In the genomic region with DNA sequence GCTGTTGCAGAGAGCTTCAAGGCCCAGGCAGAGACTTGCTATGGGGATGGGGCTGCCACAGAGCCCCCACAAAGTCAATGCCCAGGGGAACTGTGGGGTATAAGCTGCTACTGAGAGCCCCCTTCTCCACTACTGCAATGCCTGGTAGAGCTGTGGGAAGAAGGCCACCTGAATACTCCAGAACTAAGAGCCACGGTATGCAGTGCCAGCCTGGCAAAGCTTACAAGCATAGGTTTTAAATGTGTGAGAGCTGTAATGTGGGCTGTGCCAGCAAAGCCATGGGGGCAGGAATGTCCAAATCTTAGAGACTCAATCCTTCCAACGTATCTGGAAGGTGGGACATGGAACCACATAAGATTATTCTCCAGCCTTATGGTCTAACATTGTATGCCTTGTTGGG, we compare ENCODE assay signal across 36 cellular contexts. TPM values are rescaled to one million over a fixed set of nuclear protein-coding genes. Genes with fewer than 3 reads are reported as not detected.
"Had no signal": no experiment of that assay in that cellular context is flagged by ENCODE, and none has a peak within 500 bp of the region (broad histone marks: within the 10 kb centered on the region; RNA-seq: fewer than 3 reads in every experiment).

No MANE protein-coding gene starts in this region.

- H3K4me3 Mint-ChIP-seq: activated B cell treated with CpG ODN at 0.5 μM for 24 hours; activated CD4-positive, alpha-beta memory T cell treated with anti-CD3 and anti-CD28 coated beads for 36 hours; activated CD4-positive, alpha-beta T cell treated with anti-CD3 and anti-CD28 coated beads, Interleukin-2, amount 10 ng/mL, durations not matched to agents 24 days and 14 days; activated CD8-positive, alpha-beta memory T cell treated with anti-CD3 and anti-CD28 coated beads, Interleukin-2, amount 10 ng/mL, durations not matched to agents 7 days and 5 days; activated CD8-positive, alpha-beta T cell treated with anti-CD3 and anti-CD28 coated beads for 36 hours; activated naive CD4-positive, alpha-beta T cell treated with anti-CD3 and anti-CD28 coated beads, Interleukin-2, amount 10 ng/mL, durations not matched to agents 7 days and 5 days; activated naive CD4-positive, alpha-beta T cell treated with anti-CD3 and anti-CD28 coated beads, Interleukin-2, amount 50 U/mL, for 24 hours; activated naive CD8-positive, alpha-beta T cell; activated naive CD8-positive, alpha-beta T cell treated with anti-CD3 and anti-CD28 coated beads, Interleukin-2, amount 10 ng/mL, durations not matched to agents 7 days and 5 days; activated naive CD8-positive, alpha-beta T cell treated with anti-CD3 and anti-CD28 coated beads, Interleukin-2, amount 50 U/mL, for 24 hours; activated T-cell treated with anti-CD3 and anti-CD28 coated beads, Interleukin-2, amount 50 U/mL, for 24 hours; central memory CD8-positive, alpha-beta T cell; T-helper 1 cell treated with Interleukin-12 subunit alpha and Interleukin-12 subunit beta and Interleukin-4 antibody, amounts not matched to agents 30 μg/mL and 1 μg/mL, for 36 hours; T-helper 2 cell treated with Interferon-gamma antibody and Interleukin-4, amounts not matched to agents 5 μg/mL and 100 μg/mL, for 36 hours had no signal

- H3K27me3 Mint-ChIP-seq: activated B cell treated with CpG ODN at 0.5 μM for 24 hours; activated CD4-positive, alpha-beta memory T cell treated with anti-CD3 and anti-CD28 coated beads for 36 hours; activated CD4-positive, alpha-beta T cell treated with anti-CD3 and anti-CD28 coated beads, Interleukin-2, amount 10 ng/mL, durations not matched to agents 24 days and 14 days; activated CD8-positive, alpha-beta memory T cell treated with anti-CD3 and anti-CD28 coated beads, Interleukin-2, amount 10 ng/mL, durations not matched to agents 7 days and 5 days; activated CD8-positive, alpha-beta T cell treated with anti-CD3 and anti-CD28 coated beads for 36 hours; activated naive CD4-positive, alpha-beta T cell treated with anti-CD3 and anti-CD28 coated beads, Interleukin-2, amount 10 ng/mL, durations not matched to agents 7 days and 5 days; activated naive CD4-positive, alpha-beta T cell treated with anti-CD3 and anti-CD28 coated beads, Interleukin-2, amount 50 U/mL, for 24 hours; activated naive CD8-positive, alpha-beta T cell; activated naive CD8-positive, alpha-beta T cell treated with anti-CD3 and anti-CD28 coated beads, Interleukin-2, amount 10 ng/mL, durations not matched to agents 7 days and 5 days; activated naive CD8-positive, alpha-beta T cell treated with anti-CD3 and anti-CD28 coated beads, Interleukin-2, amount 50 U/mL, for 24 hours; activated T-cell treated with anti-CD3 and anti-CD28 coated beads, Interleukin-2, amount 50 U/mL, for 24 hours; central memory CD8-positive, alpha-beta T cell had no signal

- H3K4me1 Mint-ChIP-seq: activated B cell treated with CpG ODN at 0.5 μM for 24 hours; activated CD4-positive, alpha-beta T cell treated with anti-CD3 and anti-CD28 coated beads, Interleukin-2, amount 10 ng/mL, durations not matched to agents 24 days and 14 days; activated CD8-positive, alpha-beta memory T cell treated with anti-CD3 and anti-CD28 coated beads, Interleukin-2, amount 10 ng/mL, durations not matched to agents 7 days and 5 days; activated naive CD4-positive, alpha-beta T cell treated with anti-CD3 and anti-CD28 coated beads, Interleukin-2, amount 10 ng/mL, durations not matched to agents 7 days and 5 days; activated naive CD4-positive, alpha-beta T cell treated with anti-CD3 and anti-CD28 coated beads, Interleukin-2, amount 50 U/mL, for 24 hours; activated naive CD8-positive, alpha-beta T cell treated with anti-CD3 and anti-CD28 coated beads, Interleukin-2, amount 10 ng/mL, durations not matched to agents 7 days and 5 days; activated naive CD8-positive, alpha-beta T cell treated with anti-CD3 and anti-CD28 coated beads, Interleukin-2, amount 50 U/mL, for 24 hours; central memory CD8-positive, alpha-beta T cell had no signal

- H3K4me3 ChIP-seq: ascending aorta, breast epithelium had no signal

- H3K9me3 Mint-ChIP-seq: activated naive CD4-positive, alpha-beta T cell treated with anti-CD3 and anti-CD28 coated beads, Interleukin-2, amount 50 U/mL, for 24 hours had no signal

- H3K9me3 ChIP-seq: ascending aorta had no signal

- DNase-seq: activated B cell treated with CpG ODN at 0.5 μM for 24 hours; activated CD4-positive, alpha-beta memory T cell treated with anti-CD3 and anti-CD28 coated beads for 36 hours; activated CD4-positive, alpha-beta T cell treated with anti-CD3 and anti-CD28 coated beads for 4 hours; activated CD4-positive, alpha-beta T cell treated with anti-CD3 and anti-CD28 coated beads, Interleukin-2, amount 10 ng/mL, durations not matched to agents 24 days and 14 days; activated CD4-positive, alpha-beta T cell treated with anti-CD3 and anti-CD28 coated beads, Interleukin-2, amount 50 U/mL, for 1 hour; activated CD4-positive, alpha-beta T cell treated with anti-CD3 and anti-CD28 coated beads, Interleukin-2, amount 50 U/mL, for 4 hours; activated CD4-positive, CD25-positive, alpha-beta regulatory T cell treated with anti-CD3 and anti-CD28 coated beads, Interleukin-2, amount 50 U/mL, for 72 hours; activated CD8-positive, alpha-beta memory T cell treated with anti-CD3 and anti-CD28 coated beads, Interleukin-2, amount 10 ng/mL, durations not matched to agents 7 days and 5 days; activated CD8-positive, alpha-beta memory T cell treated with anti-CD3 and anti-CD28 coated beads, Interleukin-2, amount 50 U/mL, for 48 hours; activated CD8-positive, alpha-beta T cell treated with anti-CD3 and anti-CD28 coated beads for 36 hours; activated effector memory CD4-positive, alpha-beta T cell treated with Interleukin-2 at 50 U/mL for 16 hours; activated gamma-delta T cell; activated naive CD4-positive, alpha-beta T cell treated with anti-CD3 and anti-CD28 coated beads, Interleukin-2, amount 10 ng/mL, durations not matched to agents 7 days and 5 days; activated naive CD4-positive, alpha-beta T cell treated with Interleukin-2 at 50 U/mL for 16 hours; activated naive CD8-positive, alpha-beta T cell treated with anti-CD3 and anti-CD28 coated beads, Interleukin-2, amount 10 ng/mL, durations not matched to agents 7 days and 5 days; activated naive CD8-positive, alpha-beta T cell treated with anti-CD3 and anti-CD28 coated beads, Interleukin-2, amount 50 U/mL, for 24 hours; activated T-cell treated with anti-CD3 and anti-CD28 coated beads, Interleukin-2, amount 50 U/mL, for 24 hours; activated T-cell treated with anti-CD3 and anti-CD28 coated beads, Interleukin-2, amount 50 U/mL, for 48 hours; amygdala; anterior cingulate cortex; brain microvascular endothelial cell; caudate nucleus; cerebellar nuclear complex; SW 1271; T-helper 1 cell; T-helper 2 cell; T-helper 9 cell had no signal

- H3K27ac Mint-ChIP-seq: activated B cell treated with CpG ODN at 0.5 μM for 24 hours; activated CD4-positive, alpha-beta memory T cell treated with anti-CD3 and anti-CD28 coated beads for 36 hours; activated CD4-positive, alpha-beta T cell treated with anti-CD3 and anti-CD28 coated beads, Interleukin-2, amount 10 ng/mL, durations not matched to agents 24 days and 14 days; activated CD8-positive, alpha-beta memory T cell treated with anti-CD3 and anti-CD28 coated beads, Interleukin-2, amount 10 ng/mL, durations not matched to agents 7 days and 5 days; activated CD8-positive, alpha-beta T cell treated with anti-CD3 and anti-CD28 coated beads for 36 hours; activated naive CD4-positive, alpha-beta T cell treated with anti-CD3 and anti-CD28 coated beads, Interleukin-2, amount 10 ng/mL, durations not matched to agents 7 days and 5 days; activated naive CD4-positive, alpha-beta T cell treated with anti-CD3 and anti-CD28 coated beads, Interleukin-2, amount 50 U/mL, for 24 hours; activated naive CD8-positive, alpha-beta T cell; activated naive CD8-positive, alpha-beta T cell treated with anti-CD3 and anti-CD28 coated beads, Interleukin-2, amount 10 ng/mL, durations not matched to agents 7 days and 5 days; activated naive CD8-positive, alpha-beta T cell treated with anti-CD3 and anti-CD28 coated beads, Interleukin-2, amount 50 U/mL, for 24 hours; activated T-cell treated with anti-CD3 and anti-CD28 coated beads, Interleukin-2, amount 50 U/mL, for 24 hours; activated T-helper 2 cell treated with anti-CD3 and anti-CD28 coated beads, Interferon-gamma antibody, Interleukin-2, Interleukin-4, amounts not matched to agents 10 μg/mL and 5 μg/mL and 100 μg/mL, durations not matched to agents 14 hours and 24 hours and 36 hours; T-helper 1 cell treated with Interleukin-12 subunit alpha and Interleukin-12 subunit beta and Interleukin-4 antibody, amounts not matched to agents 30 μg/mL and 1 μg/mL, for 36 hours; T-helper 2 cell treated with Interferon-gamma antibody and Interleukin-4, amounts not matched to agents 5 μg/mL and 100 μg/mL, for 36 hours had no signal

- H3K36me3 ChIP-seq: ascending aorta, brain microvascular endothelial cell, breast epithelium had no signal

- H3K27ac ChIP-seq: ascending aorta, brain microvascular endothelial cell, breast epithelium, VCaP had no signal

- H3K27me3 ChIP-seq: ascending aorta, brain microvascular endothelial cell, breast epithelium had no signal

- ATAC-seq: activated CD8-positive, alpha-beta memory T cell treated with anti-CD3 and anti-CD28 coated beads, Interleukin-2, amount 10 ng/mL, durations not matched to agents 7 days and 5 days; activated CD8-positive, alpha-beta T cell treated with anti-CD3 and anti-CD28 coated beads for 36 hours; activated naive CD8-positive, alpha-beta T cell treated with anti-CD3 and anti-CD28 coated beads, Interleukin-2, amount 50 U/mL, for 24 hours had no signal

- H3K4me1 ChIP-seq: ascending aorta, breast epithelium had no signal

RNA-seq across cellular contexts. Expression of a gene that starts 49.2 kb away (rescaled TPM):
- total RNA-seq: ascending aorta had no signal
